Comparison of ENCODE assay signal across 1 cellular context in the genomic region with DNA sequence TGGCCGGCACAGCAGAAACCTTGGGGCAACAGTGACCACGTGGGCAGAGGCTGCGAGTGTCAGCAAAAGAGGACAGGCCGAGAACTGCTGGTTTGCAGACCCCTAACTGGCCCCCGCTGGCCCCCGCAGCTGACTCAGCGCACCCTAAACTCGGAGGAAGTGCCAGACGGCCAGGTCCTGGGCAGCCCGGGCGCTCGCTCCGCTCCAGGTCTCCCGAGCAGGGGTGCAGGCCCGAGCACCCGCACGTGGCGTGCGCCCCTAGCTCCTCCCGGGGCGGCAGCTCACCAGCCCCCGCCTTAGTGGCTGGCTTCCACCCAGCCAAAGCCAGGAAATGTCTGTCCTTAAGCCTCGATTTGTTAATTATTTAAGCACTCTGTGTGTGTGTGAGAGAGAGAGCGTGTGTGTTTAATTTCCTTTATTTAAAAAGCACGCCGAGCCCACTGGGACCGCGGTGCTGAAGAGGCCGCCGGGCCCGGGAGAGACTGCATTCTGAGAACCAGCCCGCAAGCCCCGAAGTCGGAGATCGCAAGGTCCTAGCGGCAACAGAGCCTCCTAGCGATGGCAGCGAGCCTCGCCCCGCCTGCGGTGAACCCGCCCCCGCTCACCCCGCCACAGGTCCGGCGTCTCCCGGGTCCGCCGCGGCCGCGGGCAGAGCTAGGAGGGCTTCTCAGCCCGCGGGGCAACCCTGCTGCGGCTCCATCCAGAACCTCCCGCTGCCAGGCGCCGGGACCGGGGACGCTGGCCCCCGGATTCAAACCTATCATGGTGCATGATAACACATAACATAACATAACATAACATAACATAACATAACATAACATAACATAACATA.
TF ChIP-seq lines count a peak whose summit lies in the region.

No MANE protein-coding gene starts in this region.

TF ChIP-seq in K562, 482 proteins besides CTCF, POLR2A, EP300 and RAD21 (continued from another document and continues in another):
- TF ChIP-seq, protein P1, sequence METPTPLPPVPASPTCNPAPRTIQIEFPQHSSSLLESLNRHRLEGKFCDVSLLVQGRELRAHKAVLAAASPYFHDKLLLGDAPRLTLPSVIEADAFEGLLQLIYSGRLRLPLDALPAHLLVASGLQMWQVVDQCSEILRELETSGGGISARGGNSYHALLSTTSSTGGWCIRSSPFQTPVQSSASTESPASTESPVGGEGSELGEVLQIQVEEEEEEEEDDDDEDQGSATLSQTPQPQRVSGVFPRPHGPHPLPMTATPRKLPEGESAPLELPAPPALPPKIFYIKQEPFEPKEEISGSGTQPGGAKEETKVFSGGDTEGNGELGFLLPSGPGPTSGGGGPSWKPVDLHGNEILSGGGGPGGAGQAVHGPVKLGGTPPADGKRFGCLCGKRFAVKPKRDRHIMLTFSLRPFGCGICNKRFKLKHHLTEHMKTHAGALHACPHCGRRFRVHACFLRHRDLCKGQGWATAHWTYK (CRISPR knock-in tag; IDR thresholded peaks at IDR 0.05) = peak; percentile 77; the same call in 1 of the 2 replicates
- TF ChIP-seq ARID1B (IDR thresholded peaks at IDR 0.05) (no peak; the same call in 1 of the 2 replicates), DNMT1 (IDR thresholded peaks at IDR 0.05) (no peak), TCF7 (IDR thresholded peaks at IDR 0.05; ENCODE audit: borderline replicate concordance) (no peak), HMGN3 (IDR thresholded peaks at IDR 0.05; ENCODE audit: borderline replicate concordance, extremely low read depth, insufficient read length, low read depth, low read length) (peak; percentile 33), LARP7 (IDR thresholded peaks at IDR 0.05) (no peak), PYGO2 (tag; IDR thresholded peaks at IDR 0.05) (no peak), MTA1 (IDR thresholded peaks at IDR 0.05; ENCODE audit: borderline replicate concordance) (no peak), PHF20 (IDR thresholded peaks at IDR 0.05; ENCODE audit: partially characterized antibody) (no peak), TAF9B (IDR thresholded peaks at IDR 0.05; ENCODE audit: partially characterized antibody) (no peak), TSC22D4 (tag; IDR thresholded peaks at IDR 0.05) (no peak), SREBF1 (IDR thresholded peaks at IDR 0.05; ENCODE audit: borderline replicate concordance, low read depth, low read length) (no peak), SIN3A (IDR thresholded peaks at IDR 0.05; ENCODE audit: borderline replicate concordance in 2 of 2, control insufficient read depth in 1 of 2, low read depth in 2 of 2, low read length in 2 of 2) (no peak), CSDE1 (IDR thresholded peaks at IDR 0.05) (no peak), ARNT (IDR thresholded peaks at IDR 0.05) (0 out of 4 replicates have a peak, but pooled peaks of 1 of the 2 experiments have one; percentile 36), SLC30A9 (CRISPR knock-in tag; IDR thresholded peaks at IDR 0.05) (no peak), XRCC3 (IDR thresholded peaks at IDR 0.05) (no peak), ZNF24 (IDR thresholded peaks at IDR 0.05) (0 out of 2 replicates have a peak, but pooled peaks have one; percentile 8), SMARCB1 (IDR thresholded peaks at IDR 0.05; ENCODE audit: insufficient read length, low read depth) (no peak), COPS2 (conservative IDR thresholded peaks at IDR 0.05) (no peak), STAG1 (CRISPR knock-in tag; IDR thresholded peaks at IDR 0.05; ENCODE audit: borderline replicate concordance) (no peak), ZNF766 (CRISPR knock-in tag; conservative IDR thresholded peaks at IDR 0.05) (peak; percentile 85; the same call in 1 of the 2 replicates), SIX5 (IDR thresholded peaks at IDR 0.05; ENCODE audit: borderline replicate concordance in 1 of 2, insufficient read depth in 1 of 2, low read depth in 1 of 2, low read length in 2 of 2) (no peak), MCM3 (IDR thresholded peaks at IDR 0.05) (no peak), ZNF551 (CRISPR knock-in tag; IDR thresholded peaks at IDR 0.05) (no peak), SAFB (IDR thresholded peaks at IDR 0.05; ENCODE audit: borderline replicate concordance, low read depth, low read length) (no peak), ZNF830 (CRISPR knock-in tag; IDR thresholded peaks at IDR 0.05) (no peak), WHSC1 (IDR thresholded peaks at IDR 0.05; ENCODE audit: low read length) (no peak), EP400 (IDR thresholded peaks at IDR 0.05) (peak; percentile 67)
- TF ChIP-seq, protein P2, sequence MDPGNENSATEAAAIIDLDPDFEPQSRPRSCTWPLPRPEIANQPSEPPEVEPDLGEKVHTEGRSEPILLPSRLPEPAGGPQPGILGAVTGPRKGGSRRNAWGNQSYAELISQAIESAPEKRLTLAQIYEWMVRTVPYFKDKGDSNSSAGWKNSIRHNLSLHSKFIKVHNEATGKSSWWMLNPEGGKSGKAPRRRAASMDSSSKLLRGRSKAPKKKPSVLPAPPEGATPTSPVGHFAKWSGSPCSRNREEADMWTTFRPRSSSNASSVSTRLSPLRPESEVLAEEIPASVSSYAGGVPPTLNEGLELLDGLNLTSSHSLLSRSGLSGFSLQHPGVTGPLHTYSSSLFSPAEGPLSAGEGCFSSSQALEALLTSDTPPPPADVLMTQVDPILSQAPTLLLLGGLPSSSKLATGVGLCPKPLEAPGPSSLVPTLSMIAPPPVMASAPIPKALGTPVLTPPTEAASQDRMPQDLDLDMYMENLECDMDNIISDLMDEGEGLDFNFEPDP (CRISPR knock-in tag; IDR thresholded peaks at IDR 0.05) = no peak
- TF ChIP-seq, protein P3, sequence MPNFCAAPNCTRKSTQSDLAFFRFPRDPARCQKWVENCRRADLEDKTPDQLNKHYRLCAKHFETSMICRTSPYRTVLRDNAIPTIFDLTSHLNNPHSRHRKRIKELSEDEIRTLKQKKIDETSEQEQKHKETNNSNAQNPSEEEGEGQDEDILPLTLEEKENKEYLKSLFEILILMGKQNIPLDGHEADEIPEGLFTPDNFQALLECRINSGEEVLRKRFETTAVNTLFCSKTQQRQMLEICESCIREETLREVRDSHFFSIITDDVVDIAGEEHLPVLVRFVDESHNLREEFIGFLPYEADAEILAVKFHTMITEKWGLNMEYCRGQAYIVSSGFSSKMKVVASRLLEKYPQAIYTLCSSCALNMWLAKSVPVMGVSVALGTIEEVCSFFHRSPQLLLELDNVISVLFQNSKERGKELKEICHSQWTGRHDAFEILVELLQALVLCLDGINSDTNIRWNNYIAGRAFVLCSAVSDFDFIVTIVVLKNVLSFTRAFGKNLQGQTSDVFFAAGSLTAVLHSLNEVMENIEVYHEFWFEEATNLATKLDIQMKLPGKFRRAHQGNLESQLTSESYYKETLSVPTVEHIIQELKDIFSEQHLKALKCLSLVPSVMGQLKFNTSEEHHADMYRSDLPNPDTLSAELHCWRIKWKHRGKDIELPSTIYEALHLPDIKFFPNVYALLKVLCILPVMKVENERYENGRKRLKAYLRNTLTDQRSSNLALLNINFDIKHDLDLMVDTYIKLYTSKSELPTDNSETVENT (CRISPR knock-in tag; IDR thresholded peaks at IDR 0.05) = no peak
- TF ChIP-seq, protein P4, sequence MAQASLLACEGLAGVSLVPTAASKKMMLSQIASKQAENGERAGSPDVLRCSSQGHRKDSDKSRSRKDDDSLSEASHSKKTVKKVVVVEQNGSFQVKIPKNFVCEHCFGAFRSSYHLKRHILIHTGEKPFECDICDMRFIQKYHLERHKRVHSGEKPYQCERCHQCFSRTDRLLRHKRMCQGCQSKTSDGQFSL (CRISPR knock-in tag; IDR thresholded peaks at IDR 0.05) = no peak
- TF ChIP-seq, protein P4 (tag; IDR thresholded peaks at IDR 0.05) = peak in 1 of 2 experiments; percentile 58; a peak in 2 of 4 replicates
- TF ChIP-seq, protein P5, sequence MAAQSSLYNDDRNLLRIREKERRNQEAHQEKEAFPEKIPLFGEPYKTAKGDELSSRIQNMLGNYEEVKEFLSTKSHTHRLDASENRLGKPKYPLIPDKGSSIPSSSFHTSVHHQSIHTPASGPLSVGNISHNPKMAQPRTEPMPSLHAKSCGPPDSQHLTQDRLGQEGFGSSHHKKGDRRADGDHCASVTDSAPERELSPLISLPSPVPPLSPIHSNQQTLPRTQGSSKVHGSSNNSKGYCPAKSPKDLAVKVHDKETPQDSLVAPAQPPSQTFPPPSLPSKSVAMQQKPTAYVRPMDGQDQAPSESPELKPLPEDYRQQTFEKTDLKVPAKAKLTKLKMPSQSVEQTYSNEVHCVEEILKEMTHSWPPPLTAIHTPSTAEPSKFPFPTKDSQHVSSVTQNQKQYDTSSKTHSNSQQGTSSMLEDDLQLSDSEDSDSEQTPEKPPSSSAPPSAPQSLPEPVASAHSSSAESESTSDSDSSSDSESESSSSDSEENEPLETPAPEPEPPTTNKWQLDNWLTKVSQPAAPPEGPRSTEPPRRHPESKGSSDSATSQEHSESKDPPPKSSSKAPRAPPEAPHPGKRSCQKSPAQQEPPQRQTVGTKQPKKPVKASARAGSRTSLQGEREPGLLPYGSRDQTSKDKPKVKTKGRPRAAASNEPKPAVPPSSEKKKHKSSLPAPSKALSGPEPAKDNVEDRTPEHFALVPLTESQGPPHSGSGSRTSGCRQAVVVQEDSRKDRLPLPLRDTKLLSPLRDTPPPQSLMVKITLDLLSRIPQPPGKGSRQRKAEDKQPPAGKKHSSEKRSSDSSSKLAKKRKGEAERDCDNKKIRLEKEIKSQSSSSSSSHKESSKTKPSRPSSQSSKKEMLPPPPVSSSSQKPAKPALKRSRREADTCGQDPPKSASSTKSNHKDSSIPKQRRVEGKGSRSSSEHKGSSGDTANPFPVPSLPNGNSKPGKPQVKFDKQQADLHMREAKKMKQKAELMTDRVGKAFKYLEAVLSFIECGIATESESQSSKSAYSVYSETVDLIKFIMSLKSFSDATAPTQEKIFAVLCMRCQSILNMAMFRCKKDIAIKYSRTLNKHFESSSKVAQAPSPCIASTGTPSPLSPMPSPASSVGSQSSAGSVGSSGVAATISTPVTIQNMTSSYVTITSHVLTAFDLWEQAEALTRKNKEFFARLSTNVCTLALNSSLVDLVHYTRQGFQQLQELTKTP (IDR thresholded peaks at IDR 0.05; ENCODE audit: low read depth in 1 of 2, partially characterized antibody in 2 of 2) = no peak
- TF ChIP-seq, protein P6, sequence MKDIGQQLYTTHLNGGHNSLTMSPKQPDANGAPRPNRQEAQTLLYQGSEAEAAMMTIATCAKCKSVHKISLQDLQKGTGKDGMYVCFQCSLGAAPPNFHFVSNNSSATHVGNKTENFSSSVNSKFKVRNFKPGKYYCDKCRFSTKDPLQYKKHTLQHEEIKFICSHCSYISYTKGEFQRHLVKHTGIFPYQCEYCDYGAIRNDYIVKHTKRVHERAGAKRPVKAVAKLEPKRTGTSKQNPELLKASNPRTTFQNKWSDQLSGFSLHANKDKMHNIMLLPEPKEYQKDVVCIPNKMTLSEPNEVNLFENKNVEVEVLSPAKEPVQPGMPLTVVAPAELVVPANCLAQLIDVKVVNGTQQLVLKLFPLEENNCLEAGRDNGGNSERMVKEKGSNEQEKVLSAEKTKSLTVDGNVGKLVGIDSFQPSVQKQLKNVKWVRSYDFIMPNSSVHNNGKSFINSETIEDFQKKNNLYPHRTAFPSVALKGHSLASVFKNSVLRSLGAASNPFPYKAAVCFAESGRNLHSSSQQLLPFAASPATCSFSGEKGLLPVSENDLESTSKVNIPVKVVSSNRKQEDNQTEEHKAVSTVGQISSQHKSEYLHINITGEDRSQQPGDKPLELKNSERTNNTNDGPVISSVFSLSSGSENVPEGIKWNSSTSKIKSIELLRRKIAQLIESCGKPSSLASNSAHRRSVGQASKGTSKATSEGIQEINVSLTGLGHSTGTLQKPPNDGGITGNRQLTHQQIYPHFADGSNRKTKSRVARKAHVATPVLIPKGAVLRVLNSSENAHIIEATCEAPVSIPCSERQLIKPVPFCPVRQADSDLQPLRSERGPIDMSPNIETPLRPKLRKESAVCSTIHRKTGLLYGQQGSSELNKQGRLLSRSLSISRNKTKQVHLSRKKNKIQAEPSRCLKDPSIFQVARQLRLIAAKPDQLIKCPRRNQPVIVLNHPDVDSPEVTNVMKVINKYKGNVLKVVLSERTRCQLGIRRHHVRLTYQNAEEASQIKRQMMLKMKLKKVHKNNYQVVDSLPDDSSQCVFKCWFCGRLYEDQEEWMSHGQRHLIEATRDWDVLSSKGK (CRISPR knock-in tag; IDR thresholded peaks at IDR 0.05) = no peak
- TF ChIP-seq, protein P7, sequence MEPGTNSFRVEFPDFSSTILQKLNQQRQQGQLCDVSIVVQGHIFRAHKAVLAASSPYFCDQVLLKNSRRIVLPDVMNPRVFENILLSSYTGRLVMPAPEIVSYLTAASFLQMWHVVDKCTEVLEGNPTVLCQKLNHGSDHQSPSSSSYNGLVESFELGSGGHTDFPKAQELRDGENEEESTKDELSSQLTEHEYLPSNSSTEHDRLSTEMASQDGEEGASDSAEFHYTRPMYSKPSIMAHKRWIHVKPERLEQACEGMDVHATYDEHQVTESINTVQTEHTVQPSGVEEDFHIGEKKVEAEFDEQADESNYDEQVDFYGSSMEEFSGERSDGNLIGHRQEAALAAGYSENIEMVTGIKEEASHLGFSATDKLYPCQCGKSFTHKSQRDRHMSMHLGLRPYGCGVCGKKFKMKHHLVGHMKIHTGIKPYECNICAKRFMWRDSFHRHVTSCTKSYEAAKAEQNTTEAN (CRISPR knock-in tag; IDR thresholded peaks at IDR 0.05) = 0 out of 2 replicates have a peak, but pooled peaks have one; percentile 44
- TF ChIP-seq, protein P8, sequence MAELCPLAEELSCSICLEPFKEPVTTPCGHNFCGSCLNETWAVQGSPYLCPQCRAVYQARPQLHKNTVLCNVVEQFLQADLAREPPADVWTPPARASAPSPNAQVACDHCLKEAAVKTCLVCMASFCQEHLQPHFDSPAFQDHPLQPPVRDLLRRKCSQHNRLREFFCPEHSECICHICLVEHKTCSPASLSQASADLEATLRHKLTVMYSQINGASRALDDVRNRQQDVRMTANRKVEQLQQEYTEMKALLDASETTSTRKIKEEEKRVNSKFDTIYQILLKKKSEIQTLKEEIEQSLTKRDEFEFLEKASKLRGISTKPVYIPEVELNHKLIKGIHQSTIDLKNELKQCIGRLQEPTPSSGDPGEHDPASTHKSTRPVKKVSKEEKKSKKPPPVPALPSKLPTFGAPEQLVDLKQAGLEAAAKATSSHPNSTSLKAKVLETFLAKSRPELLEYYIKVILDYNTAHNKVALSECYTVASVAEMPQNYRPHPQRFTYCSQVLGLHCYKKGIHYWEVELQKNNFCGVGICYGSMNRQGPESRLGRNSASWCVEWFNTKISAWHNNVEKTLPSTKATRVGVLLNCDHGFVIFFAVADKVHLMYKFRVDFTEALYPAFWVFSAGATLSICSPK (IDR thresholded peaks at IDR 0.05; ENCODE audit: borderline replicate concordance) = no peak
- TF ChIP-seq, protein P9, sequence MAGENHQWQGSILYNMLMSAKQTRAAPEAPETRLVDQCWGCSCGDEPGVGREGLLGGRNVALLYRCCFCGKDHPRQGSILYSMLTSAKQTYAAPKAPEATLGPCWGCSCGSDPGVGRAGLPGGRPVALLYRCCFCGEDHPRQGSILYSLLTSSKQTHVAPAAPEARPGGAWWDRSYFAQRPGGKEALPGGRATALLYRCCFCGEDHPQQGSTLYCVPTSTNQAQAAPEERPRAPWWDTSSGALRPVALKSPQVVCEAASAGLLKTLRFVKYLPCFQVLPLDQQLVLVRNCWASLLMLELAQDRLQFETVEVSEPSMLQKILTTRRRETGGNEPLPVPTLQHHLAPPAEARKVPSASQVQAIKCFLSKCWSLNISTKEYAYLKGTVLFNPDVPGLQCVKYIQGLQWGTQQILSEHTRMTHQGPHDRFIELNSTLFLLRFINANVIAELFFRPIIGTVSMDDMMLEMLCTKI (IDR thresholded peaks at IDR 0.05; ENCODE audit: partially characterized antibody) = no peak
